In genomic region chr13:27592865-27593264, GRCh38 we compare ENCODE assay signal across 1 cellular context.
TF ChIP-seq lines count a peak whose summit lies in the region.

No MANE protein-coding gene starts in this region.

TF ChIP-seq in GM12878, 131 proteins besides CTCF, POLR2A, EP300 and RAD21 (continued from another document):
- no peak for TF ChIP-seq MEF2A (IDR thresholded peaks at IDR 0.05; ENCODE audit: insufficient read depth, low read depth, low read length)
